8 cellular contexts compared by ENCODE assay signal in the genomic region with DNA sequence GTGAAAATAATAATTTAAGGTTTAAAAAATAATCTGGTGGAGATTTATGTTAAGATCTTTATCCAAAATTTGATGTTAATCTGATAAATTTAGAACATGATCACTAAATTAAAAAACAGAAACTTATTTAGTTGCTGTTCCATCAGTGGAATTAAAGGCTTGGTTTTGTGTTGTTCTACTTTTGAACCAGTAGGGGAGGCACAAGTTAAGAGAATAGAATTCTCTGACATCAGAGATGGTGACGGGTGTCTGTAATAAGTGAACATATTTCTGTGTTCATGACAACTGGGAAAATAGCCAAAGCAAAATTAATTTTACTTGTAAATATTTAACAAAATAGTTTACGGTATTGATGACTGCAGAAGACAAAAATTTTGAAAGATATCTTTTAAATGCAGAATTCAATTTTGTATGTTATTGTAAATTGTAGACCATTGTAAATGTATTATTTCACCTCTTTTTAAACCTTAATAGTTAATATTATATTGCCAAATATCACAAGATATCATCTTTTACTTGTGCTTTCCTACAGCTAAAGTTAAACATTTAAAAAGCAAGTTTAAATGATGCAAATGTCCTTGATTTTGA.
A peak's percentile ranks its signal among the peaks of the same experiment; 100 is the strongest.
DNase-seq lines count a peak whose midpoint lies in the region; ATAC-seq, FAIRE-seq and TF ChIP-seq lines count a peak whose summit lies in the region.

No MANE protein-coding gene starts in this region.

- CTCF ChIA-PET in AG04450 (lab: Charles Lee) (interaction anchor here (0.9 to 3.2 kb wide), 7 partner anchors 15 to 481 kb away, joined by 3 to 17 read pairs (median 3); a partner anchor contains a TSS), PC-3 (lab: Charles Lee) (no interaction called here)
- CTCF ChIA-PET in activated CD4-positive, alpha-beta memory T cell treated with anti-CD3 and anti-CD28 coated beads for 36 hours (lab: Charles Lee): interaction anchor here (0.8 to 1.0 kb wide), 2 partner anchors 109 to 405 kb away, joined by 4 read pairs; a partner anchor contains a TSS

- H2AFZ ChIP-seq in PC-3 (ENCODE audit: low read length): no peak overlapping the region

- no peaks in the 10 kb centered on the region for H3K9me2 ChIP-seq in PC-3 (replicated peaks; ENCODE audit: low read length)

- peaks cover 10% of the 10 kb centered on the region; the same call in 1 of the 2 replicates for H3K36me3 ChIP-seq in PC-3 (ENCODE audit: low read depth, low read length)
- peaks cover 0 to 51% (median 0%) of the 10 kb centered on the region in 3 donors for H3K36me3 ChIP-seq in esophagus squamous epithelium

- H3K36me3 Mint-ChIP-seq in activated CD4-positive, alpha-beta memory T cell treated with anti-CD3 and anti-CD28 coated beads for 36 hours: peaks cover 15% of the 10 kb centered on the region

- intact Hi-C loops in PC-3 (cut with micrococcal nuclease): loop anchor here (2.0 to 5.0 kb wide), 2 partner anchors 304 to 429 kb away; no protein-coding TSS in a partner anchor
- intact Hi-C loops in esophagus squamous epithelium (cut with DNase I): no loop called here
- intact Hi-C loops in activated CD4-positive, alpha-beta memory T cell treated with anti-CD3 and anti-CD28 coated beads for 36 hours (cut with micrococcal nuclease): loop anchor here (10.0 kb wide), 1 partner anchor 882 kb away; a partner anchor contains a TSS

- no peaks in the 10 kb centered on the region for H4K20me1 ChIP-seq in PC-3 (ENCODE audit: low read length)

- H3K79me2 ChIP-seq in PC-3 (ENCODE audit: low read length): no peaks in the 10 kb centered on the region

- H3K27ac ChIP-seq in AG04450 (ENCODE audit: low read depth, low read length) (no peak overlapping the region), HL-60 (replicated peaks) (no peak overlapping the region), PC-3 (ENCODE audit: low read length) (no peak overlapping the region), esophagus squamous epithelium (no peak overlapping the region)

- 53 to 57% methylated on average over 2 of the region's 2 CpGs for WGBS in esophagus squamous epithelium, 2 donors

- H3K4me2 ChIP-seq in PC-3 (ENCODE audit: low read length): no peak overlapping the region

- H3K4me3 Mint-ChIP-seq in activated CD4-positive, alpha-beta memory T cell treated with anti-CD3 and anti-CD28 coated beads for 36 hours: no peak overlapping the region

- ATAC-seq in PC-3 (peak; percentile 37; the same call in 1 of the 2 replicates), GM21390 (IDR thresholded peaks at IDR 0.05; ENCODE audit: unreplicated experiment) (no peak)

- no peaks in the 10 kb centered on the region for H3K27me3 ChIP-seq in AG04450 (ENCODE audit: control insufficient read depth, insufficient read depth, low read length)
- no peaks in the 10 kb centered on the region for H3K27me3 ChIP-seq in HL-60 (ENCODE audit: insufficient read depth, poor library complexity, severe bottlenecking)
- H3K27me3 ChIP-seq in PC-3 (ENCODE audit: low read length): no peaks in the 10 kb centered on the region
- no peaks in the 10 kb centered on the region for H3K27me3 ChIP-seq in esophagus squamous epithelium

- DNase-seq in AG04450 (ENCODE audit: low read depth, low spot score): no peak
- DNase-seq in GM18507 (ENCODE audit: extremely low spot score, insufficient read length, low read depth): peak; percentile 8
- DNase-seq in HL-60 (ENCODE audit: low read depth in 1 of 2, low spot score in 1 of 2): peak; percentile 3 to 13
- DNase-seq in PC-3: peak; percentile 70
- DNase-seq in esophagus squamous epithelium (lab: John Stamatoyannopoulos, UW): no peak
- DNase-seq in pons (ENCODE audit: low spot score): peak; percentile 61
- no peak for DNase-seq in activated CD4-positive, alpha-beta memory T cell treated with anti-CD3 and anti-CD28 coated beads for 36 hours

- BruUV-seq in PC-3 (replicated peaks; lab: Mats Ljungman, UMichigan): no TSS peak

- H3K27ac Mint-ChIP-seq in activated CD4-positive, alpha-beta memory T cell treated with anti-CD3 and anti-CD28 coated beads for 36 hours: no peak overlapping the region

- H3K27me3 Mint-ChIP-seq in activated CD4-positive, alpha-beta memory T cell treated with anti-CD3 and anti-CD28 coated beads for 36 hours: no peaks in the 10 kb centered on the region

- H3K4me3 ChIP-seq in AG04450 (ENCODE audit: low read depth, low read length) (no peak overlapping the region), HL-60 (replicated peaks; ENCODE audit: insufficient read depth, low read length) (no peak overlapping the region), PC-3 (ENCODE audit: low read length) (no peak overlapping the region), esophagus squamous epithelium (no peak overlapping the region)

- FAIRE-seq in GM18507 (lab: Jason Lieb, UNC): peak; percentile 70

- TF ChIP-seq CTCF in AG04450 (IDR thresholded peaks at IDR 0.05; ENCODE audit: low read depth, low read length): peak; percentile 88
- TF ChIP-seq CTCF in HL-60 (IDR thresholded peaks at IDR 0.05; ENCODE audit: insufficient read depth, low read length): peak; percentile 21
- peak; percentile 77 for TF ChIP-seq CTCF in PC-3 (conservative IDR thresholded peaks at IDR 0.05; ENCODE audit: low read depth, low read length)
- peak in 5 of 6 experiments; percentile 35 to 70 (median 48) for TF ChIP-seq CTCF in esophagus squamous epithelium (IDR thresholded peaks at IDR 0.05)

- TF ChIP-seq POLR2A in esophagus squamous epithelium (IDR thresholded peaks at IDR 0.05): no peak

- no peaks in the 10 kb centered on the region for H3K9me3 ChIP-seq in AG04450 (ENCODE audit: control insufficient read depth, insufficient read depth, low read length)
- H3K9me3 ChIP-seq in PC-3 (ENCODE audit: low read length): no peaks in the 10 kb centered on the region
- H3K9me3 ChIP-seq in esophagus squamous epithelium: no peaks in the 10 kb centered on the region

- H3K4me1 ChIP-seq in PC-3 (ENCODE audit: insufficient read depth, low read length) (no peaks in the 10 kb centered on the region), esophagus squamous epithelium (no peaks in the 10 kb centered on the region)

- H3K4me1 Mint-ChIP-seq in activated CD4-positive, alpha-beta memory T cell treated with anti-CD3 and anti-CD28 coated beads for 36 hours (ENCODE audit: low read depth): no peaks in the 10 kb centered on the region

- H3K9ac ChIP-seq in PC-3 (ENCODE audit: low read length): no peak overlapping the region

- POLR2A ChIA-PET in AG04450 (lab: Yijun Ruan, JAX): no interaction called here
- POLR2A ChIA-PET in PC-3 (lab: Charles Lee; ENCODE audit: unreplicated experiment): no interaction called here
- POLR2A ChIA-PET in activated CD4-positive, alpha-beta memory T cell treated with anti-CD3 and anti-CD28 coated beads for 36 hours (lab: Charles Lee): no interaction called here

- H3K9me3 Mint-ChIP-seq in activated CD4-positive, alpha-beta memory T cell treated with anti-CD3 and anti-CD28 coated beads for 36 hours: no peaks in the 10 kb centered on the region

- no peaks in the 10 kb centered on the region for H3F3A ChIP-seq in PC-3 (ENCODE audit: low read length, unreplicated experiment)

Comparison
In these comparisons a context has a peak if more than half of its experiments do, and no peak if none do; other contexts are left out.
1. DNase-seq: peak in GM18507 (single experiment), HL-60 (2 of 2), PC-3 (single experiment) and pons (single experiment); none in AG04450 (single experiment), esophagus squamous epithelium (single experiment) and activated CD4-positive, alpha-beta memory T cell treated with anti-CD3 and anti-CD28 coated beads for 36 hours (single experiment).
2. CTCF ChIP-seq: peak in every context shown above with its lines; median percentile 88 in AG04450; 77 in PC-3; 48 in esophagus squamous epithelium; 21 in HL-60.